Comparison of ENCODE assay signal across 7 cellular contexts in genomic region chr1:94924967-94925366, GRCh38. TPM values are rescaled to one million over a fixed set of nuclear protein-coding genes. Genes with fewer than 3 reads are reported as not detected.
DNase-seq lines count a peak whose midpoint lies in the region; FAIRE-seq and TF ChIP-seq lines count a peak whose summit lies in the region.

No MANE protein-coding gene starts in this region.

- TF ChIP-seq CTCF in astrocyte of the cerebellum (IDR thresholded peaks at IDR 0.05; ENCODE audit: low read depth, low read length, missing control alignments) (no peak), keratinocyte (optimal IDR thresholded peaks at IDR 0.05 in 1 of 3, IDR thresholded peaks at IDR 0.05 in 1 of 3, conservative IDR thresholded peaks at IDR 0.05 in 1 of 3; ENCODE audit: extremely low read depth in 1 of 3, insufficient read depth in 2 of 3, low read length in 3 of 3) (no peak)

- DNase-seq in astrocyte of the cerebellum (ENCODE audit: low read depth): peak; percentile 70
- DNase-seq in keratinocyte (ENCODE audit: low read depth, low spot score): no peak
- DNase-seq in HEK293T (ENCODE audit: extremely low spot score): no peak
- no peak for DNase-seq in stimulated activated CD4-positive, alpha-beta T cell treated with anti-CD3 and anti-CD28 coated beads, Interleukin-2, amount 100 ng/mL, for 24 hours
- DNase-seq in putamen (ENCODE audit: low spot score): no peak

- CTCF ChIA-PET in HEK293T (lab: Yijun Ruan, JAX): no interaction called here

- H3K36me3 ChIP-seq in HUES6 (ENCODE audit: control insufficient read depth, insufficient read depth, low read length): peaks cover 3% of the 10 kb centered on the region; the same call in 1 of the 2 replicates
- H3K36me3 ChIP-seq in keratinocyte (ENCODE audit: control insufficient read depth in 2 of 2, extremely low read depth in 1 of 2, insufficient read depth in 2 of 2, low read length in 2 of 2): peaks cover 1 to 7% of the 10 kb centered on the region in 2 experiments
- H3K36me3 ChIP-seq in stomach smooth muscle (ENCODE audit: control insufficient read depth in 2 of 2, insufficient read depth in 2 of 2, low read length in 2 of 2): no peaks in the 10 kb centered on the region

- H3K4me3 ChIP-seq in HUES6 (ENCODE audit: low read depth, low read length) (peak overlapping the region; percentile 98), astrocyte of the cerebellum (ENCODE audit: low read depth, low read length) (peak overlapping the region; percentile 96), keratinocyte (ENCODE audit: control insufficient read depth in 2 of 3, extremely low read depth in 1 of 3, insufficient read depth in 2 of 3, low read depth in 1 of 3, low read length in 3 of 3) (peak overlapping the region; percentile 82 to 98 (median 85)), stomach smooth muscle (ENCODE audit: low read length in 2 of 2) (peak overlapping the region; percentile 92 to 95)

- H3K9ac ChIP-seq in HUES6 (ENCODE audit: low read length) (peak overlapping the region; percentile 99), keratinocyte (ENCODE audit: control insufficient read depth, extremely low read depth, insufficient read depth, low read length) (peak overlapping the region; percentile 75), stomach smooth muscle (ENCODE audit: low read length in 2 of 2) (peak overlapping the region; percentile 96 to 98)

- H3K79me2 ChIP-seq in keratinocyte (ENCODE audit: control insufficient read depth, insufficient read depth, low read length): peaks cover 62% of the 10 kb centered on the region

- dilution Hi-C loops in keratinocyte (cut with MboI; ENCODE audit: extremely low pct_ligation_motif_present, low sequenced_read_pairs): no loop called here

- no peak for FAIRE-seq in keratinocyte (lab: Jason Lieb, UNC)

- H3K4me2 ChIP-seq in keratinocyte (ENCODE audit: control insufficient read depth, extremely low read depth, insufficient read depth, low read depth, low read length): peak overlapping the region; percentile 91

- in situ Hi-C loops in astrocyte of the cerebellum (cut with HindIII; ENCODE audit: low sequenced_read_pairs): loop anchor here (25.0 kb wide), 2 partner anchors 112 to 312 kb away; partner anchors contain the start of gene RWDD3

- H3K9me3 ChIP-seq in HUES6 (ENCODE audit: control insufficient read depth, insufficient read depth, low read depth, low read length) (no peaks in the 10 kb centered on the region), keratinocyte (ENCODE audit: control insufficient read depth, low read depth, low read length) (no peaks in the 10 kb centered on the region), stomach smooth muscle (ENCODE audit: control insufficient read depth in 2 of 2, low read length in 2 of 2) (no peaks in the 10 kb centered on the region)

- no peak overlapping the region for H2AFZ ChIP-seq in keratinocyte (ENCODE audit: control insufficient read depth, low read length)

- H3K4me1 ChIP-seq in HUES6 (ENCODE audit: control insufficient read depth, insufficient read depth, low read length): peaks cover 57% of the 10 kb centered on the region
- H3K4me1 ChIP-seq in keratinocyte (ENCODE audit: control insufficient read depth, extremely low read depth, insufficient read depth, low read length): peaks cover 17% of the 10 kb centered on the region
- peaks cover 40% of the 10 kb centered on the region for H3K4me1 ChIP-seq in stomach smooth muscle (ENCODE audit: control insufficient read depth, insufficient read depth, low read length)

- no peaks in the 10 kb centered on the region for H4K20me1 ChIP-seq in keratinocyte (ENCODE audit: control insufficient read depth, extremely low read depth, insufficient read depth, low read length)

- no peaks in the 10 kb centered on the region for H3K9me1 ChIP-seq in keratinocyte (ENCODE audit: control insufficient read depth, extremely low read depth, insufficient read depth, low read length)

- H3K27ac ChIP-seq in HUES6 (ENCODE audit: low read depth, low read length): peak overlapping the region; percentile 97
- peak overlapping the region; percentile 73 for H3K27ac ChIP-seq in keratinocyte (ENCODE audit: control insufficient read depth, insufficient read depth, low read length)
- peak overlapping the region; percentile 95 for H3K27ac ChIP-seq in stomach smooth muscle (ENCODE audit: low read length)

- POLR2A ChIA-PET in HEK293T (lab: Yijun Ruan, JAX): interaction anchor here (1.0 to 1.1 kb wide), 2 partner anchors 33 to 69 kb away, joined by 3 read pairs; no protein-coding TSS in a partner anchor

- H3K27me3 ChIP-seq in HUES6 (ENCODE audit: control insufficient read depth, insufficient read depth, low read length) (no peaks in the 10 kb centered on the region), keratinocyte (ENCODE audit: control insufficient read depth, extremely low read depth, insufficient read depth, low read length) (no peaks in the 10 kb centered on the region), stomach smooth muscle (ENCODE audit: control insufficient read depth in 1 of 2, insufficient read depth in 2 of 2, low read length in 2 of 2) (no peaks in the 10 kb centered on the region)

TF ChIP-seq in HEK293T, 16 proteins besides CTCF, POLR2A, EP300 and RAD21:
- TF ChIP-seq BHLHE40 (IDR thresholded peaks at IDR 0.05; ENCODE audit: borderline replicate concordance) (no peak), LEF1 (IDR thresholded peaks at IDR 0.05; ENCODE audit: borderline replicate concordance) (no peak), SP1 (IDR thresholded peaks at IDR 0.05) (no peak), FOXA1 (IDR thresholded peaks at IDR 0.05) (no peak), ELF4 (IDR thresholded peaks at IDR 0.05) (no peak), CTBP1 (IDR thresholded peaks at IDR 0.05; ENCODE audit: borderline replicate concordance) (no peak), ZNF384 (IDR thresholded peaks at IDR 0.05) (no peak), PKNOX1 (IDR thresholded peaks at IDR 0.05) (no peak), L3MBTL2 (conservative IDR thresholded peaks at IDR 0.05) (no peak), TARDBP (IDR thresholded peaks at IDR 0.05) (no peak), SUZ12 (IDR thresholded peaks at IDR 0.05) (no peak), NFRKB (IDR thresholded peaks at IDR 0.05) (no peak), FOXM1 (IDR thresholded peaks at IDR 0.05; ENCODE audit: borderline replicate concordance) (no peak), FOXK2 (IDR thresholded peaks at IDR 0.05) (no peak), ARNT (IDR thresholded peaks at IDR 0.05) (no peak), HDGF (IDR thresholded peaks at IDR 0.05; ENCODE audit: borderline replicate concordance) (no peak)

RNA-seq across cellular contexts. Expression of gene CNN3, which starts 1.9 kb away (rescaled TPM):
- 54.7 to 162 TPM (median 119 TPM) in 3 replicates for polyA plus RNA-seq in keratinocyte
- polyA plus RNA-seq in keratinocyte (2011; ENCODE audit: low read depth): 41.5 TPM
- polyA plus RNA-seq in keratinocyte (2011; cell fraction: cytosol; rRNA removed): 66.6 and 121 TPM in 2 replicates
- 60.1 and 70.8 TPM in 2 replicates for polyA plus RNA-seq in keratinocyte (2011; cell fraction: nucleus; rRNA removed)
- 27.8 and 161 TPM in 2 replicates for polyA plus RNA-seq in keratinocyte (2012; ENCODE audit: low replicate concordance)
- polyA minus RNA-seq in keratinocyte: 50.9 to 169 TPM (median 73.8 TPM) in 3 replicates
- polyA minus RNA-seq in keratinocyte (2011; cell fraction: cytosol; rRNA and poly(A)+ RNA removed): 65.2 TPM
- 25.5 and 44.4 TPM in 2 replicates for polyA minus RNA-seq in keratinocyte (2011; cell fraction: nucleus; rRNA and poly(A)+ RNA removed)
